Comparison of ENCODE assay signal across 1 cellular context in genomic region chr22:45314054-45314721, GRCh38.
TF ChIP-seq lines count a peak whose summit lies in the region.

No MANE protein-coding gene starts in this region.

TF ChIP-seq in K562, 482 proteins besides CTCF, POLR2A, EP300 and RAD21 (continued from another document and continues in another):
- TF ChIP-seq THRB (CRISPR knock-in tag; conservative IDR thresholded peaks at IDR 0.05) (no peak), PKNOX1 (IDR thresholded peaks at IDR 0.05) (peak; percentile 31; the same call in 1 of the 2 replicates), ZNF507 (tag; conservative IDR thresholded peaks at IDR 0.05) (0 out of 2 replicates have a peak, but pooled peaks have one; percentile 28), EWSR1 (IDR thresholded peaks at IDR 0.05; ENCODE audit: borderline replicate concordance, low read depth, partially characterized antibody) (no peak), MNT (conservative IDR thresholded peaks at IDR 0.05) (peak; percentile 84 to 92), TCFL5 (CRISPR knock-in tag; conservative IDR thresholded peaks at IDR 0.05) (no peak), E4F1 (CRISPR knock-in tag; IDR thresholded peaks at IDR 0.05; ENCODE audit: borderline replicate concordance) (no peak), CXXC5 (CRISPR knock-in tag; IDR thresholded peaks at IDR 0.05) (peak; percentile 40), TBP (optimal IDR thresholded peaks at IDR 0.05; ENCODE audit: low read depth, low read length) (peak; percentile 53), BCOR (IDR thresholded peaks at IDR 0.05) (peak; percentile 33; the same call in 1 of the 2 replicates), CBFA2T2 (conservative IDR thresholded peaks at IDR 0.05) (peak; percentile 78), MTA1 (IDR thresholded peaks at IDR 0.05; ENCODE audit: borderline replicate concordance) (no peak), DEAF1 (CRISPR knock-in tag; IDR thresholded peaks at IDR 0.05) (no peak), PTTG1 (tag; IDR thresholded peaks at IDR 0.05; ENCODE audit: low read depth) (no peak), SRSF7 (optimal IDR thresholded peaks at IDR 0.05; ENCODE audit: low read depth, low read length) (no peak), FIP1L1 (IDR thresholded peaks at IDR 0.05; ENCODE audit: low read depth, low read length, poor library complexity, severe bottlenecking) (no peak), TAL1 (IDR thresholded peaks at IDR 0.05) (peak; percentile 75), EGR1 (conservative IDR thresholded peaks at IDR 0.05) (peak; percentile 34; the same call in 1 of the 2 replicates), TAF15 (IDR thresholded peaks at IDR 0.05; ENCODE audit: low read depth, low read length) (no peak), XRCC3 (IDR thresholded peaks at IDR 0.05) (no peak), KAT8 (IDR thresholded peaks at IDR 0.05; ENCODE audit: low read depth) (no peak), ZNF280A (IDR thresholded peaks at IDR 0.05; ENCODE audit: low read depth, partially characterized antibody) (no peak), HINFP (tag; conservative IDR thresholded peaks at IDR 0.05; ENCODE audit: low read depth) (no peak), RBFOX2 (IDR thresholded peaks at IDR 0.05; ENCODE audit: low read depth, low read length) (0 out of 2 replicates have a peak, but pooled peaks have one; percentile 24), SUPT5H (IDR thresholded peaks at IDR 0.05) (0 out of 2 replicates have a peak, but pooled peaks have one; percentile 40), SP1 (CRISPR knock-in tag; IDR thresholded peaks at IDR 0.05) (0 out of 2 replicates have a peak, but pooled peaks have one; percentile 14), ZBTB2 (IDR thresholded peaks at IDR 0.05) (peak; percentile 35; the same call in 1 of the 2 replicates), RNF219 (CRISPR knock-in tag; IDR thresholded peaks at IDR 0.05) (no peak), ZNF830 (CRISPR knock-in tag; IDR thresholded peaks at IDR 0.05) (no peak), SIRT6 (IDR thresholded peaks at IDR 0.05; ENCODE audit: low read depth, low read length) (no peak), PREB (CRISPR knock-in tag; IDR thresholded peaks at IDR 0.05) (no peak), NCOA6 (IDR thresholded peaks at IDR 0.05) (no peak), ZNF398 (CRISPR knock-in tag; IDR thresholded peaks at IDR 0.05) (no peak), CEBPB (tag; IDR thresholded peaks at IDR 0.05) (peak; percentile 53; the same call in 1 of the 2 replicates), SNAPC5 (CRISPR knock-in tag; IDR thresholded peaks at IDR 0.05) (no peak), BMI1 (IDR thresholded peaks at IDR 0.05; ENCODE audit: low read length) (no peak), ZNF316 (IDR thresholded peaks at IDR 0.05) (no peak), MTA2 (IDR thresholded peaks at IDR 0.05; ENCODE audit: low read depth) (peak; percentile 48; the same call in 1 of the 2 replicates), RBM15 (IDR thresholded peaks at IDR 0.05; ENCODE audit: insufficient read depth, low read length) (no peak), ADNP (tag; IDR thresholded peaks at IDR 0.05) (no peak), ZC3H8 (IDR thresholded peaks at IDR 0.05) (no peak), FOXK2 (conservative IDR thresholded peaks at IDR 0.05 in 1 of 2, IDR thresholded peaks at IDR 0.05 in 1 of 2; ENCODE audit: low read depth in 2 of 2) (0 out of 4 replicates have a peak, but pooled peaks of 1 of the 2 experiments have one; percentile 28)
